In genomic region chr17:50176559-50177471, GRCh38 we compare ENCODE assay signal across 14 cellular contexts. TPM values are rescaled to one million over a fixed set of nuclear protein-coding genes. Genes with fewer than 3 reads are reported as not detected.
DNase-seq lines count a peak whose midpoint lies in the region; ATAC-seq and TF ChIP-seq lines count a peak whose summit lies in the region.
"Had no signal": no experiment of that assay in that cellular context is flagged by ENCODE, and none has a peak within 500 bp of the region (broad histone marks: within the 10 kb centered on the region; RNA-seq: fewer than 3 reads in every experiment).

No MANE protein-coding gene starts in this region.

- peak; percentile 19 to 21 for DNase-seq in cardiac fibroblast (ENCODE audit: low read depth in 2 of 2)
- no peak for DNase-seq in lower lobe of right lung
- DNase-seq in thoracic aorta (ENCODE audit: low spot score) = no peak
- DNase-seq in A673 (ENCODE audit: low spot score) = no peak
- DNase-seq in CD8-positive, alpha-beta memory T cell = no peak
- DNase-seq in NCI-H82 (lab: John Stamatoyannopoulos, UW) = no peak
- DNase-seq in activated CD8-positive, alpha-beta memory T cell treated with anti-CD3 and anti-CD28 coated beads, Interleukin-2, amount 50 U/mL, for 48 hours = no peak
- DNase-seq: activated CD4-positive, alpha-beta T cell treated with anti-CD3 and anti-CD28 coated beads for 36 hours; activated naive CD4-positive, alpha-beta T cell treated with anti-CD3 and anti-CD28 coated beads, Interleukin-2, amount 50 U/mL, for 16 hours; naive B cell; stimulated activated naive CD8-positive, alpha-beta T cell treated with anti-CD3 and anti-CD28 coated beads, Interleukin-15, amount 100 ng/mL, for 72 hours had no signal

- H3K27ac ChIP-seq in HEK293 (ENCODE audit: extremely low read depth, low read depth, low read length) (no peak overlapping the region), lower lobe of right lung (peak overlapping the region; percentile 64), thoracic aorta (peak overlapping the region; percentile 98 to 99), A673 (ENCODE audit: low read depth, low read length, poor library complexity, severe bottlenecking) (no peak overlapping the region)
- H3K27ac ChIP-seq in CD8-positive, alpha-beta memory T cell (ENCODE audit: low read depth, low read length) = no peak overlapping the region

- H3K4me1 Mint-ChIP-seq in CD8-positive, alpha-beta memory T cell = peaks cover 3 to 6% (median 4%) of the 10 kb centered on the region in 3 donors

- no peak for ATAC-seq in lower lobe of right lung
- no peak for ATAC-seq in thoracic aorta (ENCODE audit: insufficient number of reproducible peaks, low FRiP score, low read depth)
- ATAC-seq: activated CD4-positive, alpha-beta T cell treated with anti-CD3 and anti-CD28 coated beads for 36 hours; stimulated activated naive CD8-positive, alpha-beta T cell treated with anti-CD3 and anti-CD28 coated beads, Interleukin-15, amount 100 ng/mL, for 72 hours had no signal

- H3K36me3 Mint-ChIP-seq in CD8-positive, alpha-beta memory T cell = no peaks in the 10 kb centered on the region
- H3K36me3 Mint-ChIP-seq: naive B cell had no signal

- H3K4me1 ChIP-seq in HEK293 (ENCODE audit: control insufficient read depth, insufficient read depth, low read length) (peaks cover 11% of the 10 kb centered on the region), lower lobe of right lung (peaks cover 25% of the 10 kb centered on the region), thoracic aorta (ENCODE audit: control insufficient read depth in 1 of 2, low read depth in 2 of 2) (peaks cover 35 to 74% of the 10 kb centered on the region in 2 donors), A673 (ENCODE audit: insufficient read depth, low read length, poor library complexity, severe bottlenecking) (peaks cover 3% of the 10 kb centered on the region)
- H3K4me1 ChIP-seq in CD8-positive, alpha-beta memory T cell (ENCODE audit: insufficient read depth, low read length) = no peaks in the 10 kb centered on the region

- intact Hi-C loops in lower lobe of right lung (cut with DNase I) (no loop called here), A673 (cut with micrococcal nuclease; ENCODE audit: unreplicated experiment) (no loop called here)

- POLR2A ChIA-PET in HEK293 (lab: Yijun Ruan, JAX) = interaction anchor here (0.9 to 2.4 kb wide), 5 partner anchors 8 to 25 kb away, joined by 4 to 17 read pairs (median 5); partner anchors contain the start of gene PPP1R9B
- POLR2A ChIA-PET in A673 (lab: Charles Lee; ENCODE audit: low non-redundant PET) = no interaction called here
- POLR2A ChIA-PET in CD8-positive, alpha-beta memory T cell (lab: Charles Lee) = no interaction called here

- no peaks in the 10 kb centered on the region for H3K27me3 ChIP-seq in lower lobe of right lung (ENCODE audit: low read depth)
- H3K27me3 ChIP-seq in thoracic aorta (replicated peaks; ENCODE audit: insufficient read depth) = no peaks in the 10 kb centered on the region
- H3K27me3 ChIP-seq in A673 (replicated peaks; ENCODE audit: insufficient read depth, low read depth, low read length, poor library complexity) = no peaks in the 10 kb centered on the region
- H3K27me3 ChIP-seq in CD8-positive, alpha-beta memory T cell (ENCODE audit: insufficient read depth, low read length, poor library complexity, severe bottlenecking) = no peaks in the 10 kb centered on the region

- H3K27me3 Mint-ChIP-seq in CD8-positive, alpha-beta memory T cell = no peaks in the 10 kb centered on the region
- H3K27me3 Mint-ChIP-seq: activated CD4-positive, alpha-beta T cell treated with anti-CD3 and anti-CD28 coated beads for 36 hours; naive B cell; stimulated activated naive CD8-positive, alpha-beta T cell treated with anti-CD3 and anti-CD28 coated beads, Interleukin-15, amount 100 ng/mL, for 72 hours had no signal

- no peaks in the 10 kb centered on the region for H3K36me3 ChIP-seq in HEK293 (ENCODE audit: control insufficient read depth in 2 of 2, insufficient read depth in 1 of 2, low read length in 2 of 2)
- no peaks in the 10 kb centered on the region for H3K36me3 ChIP-seq in lower lobe of right lung
- H3K36me3 ChIP-seq in thoracic aorta = no peaks in the 10 kb centered on the region
- no peaks in the 10 kb centered on the region for H3K36me3 ChIP-seq in A673 (ENCODE audit: insufficient read depth, low read length, poor library complexity, severe bottlenecking)
- H3K36me3 ChIP-seq in CD8-positive, alpha-beta memory T cell (ENCODE audit: insufficient read depth, low read length) = no peaks in the 10 kb centered on the region

- TF ChIP-seq CTCF in HEK293 (tag by site-specific recombination; IDR thresholded peaks at IDR 0.05) = no peak
- TF ChIP-seq CTCF in cardiac fibroblast (IDR thresholded peaks at IDR 0.05; ENCODE audit: low read depth, low read length) = no peak
- TF ChIP-seq CTCF in lower lobe of right lung (IDR thresholded peaks at IDR 0.05) = no peak
- no peak for TF ChIP-seq CTCF in thoracic aorta (IDR thresholded peaks at IDR 0.05)
- TF ChIP-seq CTCF in A673 (conservative IDR thresholded peaks at IDR 0.05; ENCODE audit: low read depth, low read length) = no peak

- no TSS peak for BruUV-seq in A673 (replicated peaks; lab: Mats Ljungman, UMichigan)

- H3K9me3 Mint-ChIP-seq in CD8-positive, alpha-beta memory T cell = no peaks in the 10 kb centered on the region
- H3K9me3 Mint-ChIP-seq: naive B cell; stimulated activated naive CD8-positive, alpha-beta T cell treated with anti-CD3 and anti-CD28 coated beads, Interleukin-15, amount 100 ng/mL, for 72 hours had no signal

- H3K9me3 ChIP-seq in HEK293 (ENCODE audit: control insufficient read depth, insufficient read depth, low read depth, low read length) = no peaks in the 10 kb centered on the region
- no peaks in the 10 kb centered on the region for H3K9me3 ChIP-seq in lower lobe of right lung
- no peaks in the 10 kb centered on the region for H3K9me3 ChIP-seq in thoracic aorta
- no peaks in the 10 kb centered on the region for H3K9me3 ChIP-seq in A673 (ENCODE audit: low read depth, low read length, poor library complexity, severe bottlenecking)
- no peaks in the 10 kb centered on the region for H3K9me3 ChIP-seq in CD8-positive, alpha-beta memory T cell (ENCODE audit: low read length)

- no peak overlapping the region for H3K4me3 Mint-ChIP-seq in CD8-positive, alpha-beta memory T cell
- H3K4me3 Mint-ChIP-seq: activated CD4-positive, alpha-beta T cell treated with anti-CD3 and anti-CD28 coated beads for 36 hours had no signal

- H3K4me3 ChIP-seq in HEK293 (ENCODE audit: low read depth, low read length) = no peak overlapping the region
- H3K4me3 ChIP-seq in cardiac fibroblast (replicated peaks in 1 of 2; ENCODE audit: low read depth in 2 of 2, low read length in 2 of 2) = no peak overlapping the region
- H3K4me3 ChIP-seq in lower lobe of right lung = no peak overlapping the region
- no peak overlapping the region for H3K4me3 ChIP-seq in thoracic aorta
- no peak overlapping the region for H3K4me3 ChIP-seq in A673 (ENCODE audit: low read depth, low read length, poor library complexity, severe bottlenecking)
- H3K4me3 ChIP-seq in CD8-positive, alpha-beta memory T cell (ENCODE audit: low read length) = no peak overlapping the region

- H3K27ac Mint-ChIP-seq in CD8-positive, alpha-beta memory T cell = peak overlapping the region in 1 of 8 donors; percentile 36
- H3K27ac Mint-ChIP-seq: activated CD4-positive, alpha-beta T cell treated with anti-CD3 and anti-CD28 coated beads for 36 hours; stimulated activated naive CD8-positive, alpha-beta T cell treated with anti-CD3 and anti-CD28 coated beads, Interleukin-15, amount 100 ng/mL, for 72 hours had no signal

- CTCF ChIA-PET in HEK293 (lab: Yijun Ruan, JAX) = interaction anchor here (0.6 to 4.3 kb wide), 16 partner anchors 8 to 221 kb away, joined by 3 to 83 read pairs (median 6); partner anchors contain the start of genes COL1A1, LRRC59, SGCA and TMEM92
- CTCF ChIA-PET in A673 (lab: Charles Lee) = interaction anchor here (0.5 to 0.6 kb wide), 2 partner anchors 45 to 147 kb away, joined by 5 to 8 read pairs; no protein-coding TSS in a partner anchor
- CTCF ChIA-PET in CD8-positive, alpha-beta memory T cell (lab: Charles Lee) = interaction anchor here (0.7 to 2.8 kb wide), 3 partner anchors 15 to 83 kb away, joined by 4 to 16 read pairs (median 12); partner anchors contain the start of gene PDK2

TF ChIP-seq in HEK293, 187 proteins besides CTCF, POLR2A, EP300 and RAD21:
- TF ChIP-seq ZNF600 (tag by site-specific recombination; IDR thresholded peaks at IDR 0.05) (peak; percentile 84), ZNF354C (tag by site-specific recombination; IDR thresholded peaks at IDR 0.05; ENCODE audit: borderline replicate concordance, low read depth) (no peak), AEBP2 (tag by site-specific recombination; IDR thresholded peaks at IDR 0.05; ENCODE audit: borderline replicate concordance) (no peak), ZBTB48 (tag by site-specific recombination; IDR thresholded peaks at IDR 0.05) (no peak)

RNA-seq across cellular contexts. Expression of gene SGCA, which starts 11.0 kb away (rescaled TPM):
- total RNA-seq in lower lobe of right lung = 9.1 TPM
- total RNA-seq in thoracic aorta = 100 to 1,000 TPM in 1 of 2 donors, 10 to 100 TPM in 1; 95.5 to 158 TPM
- total RNA-seq in A673 (2021) = not detected in 2 replicates
- under 1 TPM in 1 of 2 experiments, not detected in 1; 0.31 TPM for total RNA-seq in CD8-positive, alpha-beta memory T cell
- not detected for polyA plus RNA-seq in CD8-positive, alpha-beta memory T cell
- total RNA-seq: NCI-H460, SK-MEL-5 had no signal

RNA-seq across cellular contexts. Expression of gene COL1A1, which starts 24.6 kb away (rescaled TPM):
- total RNA-seq in lower lobe of right lung (142 TPM), thoracic aorta (100 to 1,000 TPM; 261 to 270 TPM), A673 (2021) (24.6 and 44.7 TPM in 2 replicates)
- total RNA-seq in CD8-positive, alpha-beta memory T cell = under 1 TPM; 0.39 to 0.42 TPM
- not detected for polyA plus RNA-seq in CD8-positive, alpha-beta memory T cell

RNA-seq across cellular contexts. Expression of gene PPP1R9B, which starts 26.3 kb away (rescaled TPM):
- 92.6 TPM for total RNA-seq in lower lobe of right lung
- total RNA-seq in thoracic aorta = 10 to 100 TPM; 53.3 to 67.1 TPM
- 61.3 and 68.4 TPM in 2 replicates for total RNA-seq in A673 (2021)
- total RNA-seq in CD8-positive, alpha-beta memory T cell = 10 to 100 TPM; 86.9 to 89.0 TPM
- polyA plus RNA-seq in CD8-positive, alpha-beta memory T cell = 1.7 TPM

RNA-seq across cellular contexts. Expression of gene SAMD14, which starts 46.9 kb away (rescaled TPM):
- total RNA-seq in lower lobe of right lung = 9.2 TPM
- total RNA-seq in thoracic aorta = 10 to 100 TPM in 1 of 2 donors, 1 to 10 TPM in 1; 9.7 to 11.5 TPM
- total RNA-seq in A673 (2021) = 45.0 and 51.4 TPM in 2 replicates
- total RNA-seq in CD8-positive, alpha-beta memory T cell = 1 to 10 TPM in 1 of 2 experiments, under 1 TPM in 1; 0.92 to 1.3 TPM
- not detected for polyA plus RNA-seq in CD8-positive, alpha-beta memory T cell
- total RNA-seq: NCI-H460 had no signal

Comparison
In these comparisons a context has a peak if more than half of its experiments do, and no peak if none do; other contexts are left out.
1. H3K27ac ChIP-seq: peak in lower lobe of right lung (single experiment) and thoracic aorta (2 of 2); none in HEK293 (single experiment), A673 (single experiment) and CD8-positive, alpha-beta memory T cell (single experiment).
2. DNase-seq: peak in cardiac fibroblast (2 of 2); none in lower lobe of right lung (single experiment), thoracic aorta (single experiment), A673 (single experiment), CD8-positive, alpha-beta memory T cell (0 of 5), NCI-H82 (single experiment) and activated CD8-positive, alpha-beta memory T cell treated with anti-CD3 and anti-CD28 coated beads, Interleukin-2, amount 50 U/mL, for 48 hours (single experiment).
3. RNA of gene COL1A1, which starts 24.6 kb away (total RNA-seq): 261 to 270 TPM in thoracic aorta, 142 TPM in lower lobe of right lung (single experiment) and 24.6 to 44.7 TPM in A673; 0.39 to 0.42 TPM in CD8-positive, alpha-beta memory T cell; every median in the first group is over 10 times any median in the second.